In genomic region chr12:47391566-47391965, GRCh38 we compare ENCODE assay signal across 10 cellular contexts.
DNase-seq lines count a peak whose midpoint lies in the region; ATAC-seq and FAIRE-seq lines count a peak whose summit lies in the region.
"Had no signal": no experiment of that assay in that cellular context is flagged by ENCODE, and none has a peak within 500 bp of the region (broad histone marks: within the 10 kb centered on the region; RNA-seq: fewer than 3 reads in every experiment).

No MANE protein-coding gene starts in this region.

- peak; percentile 51 to 64 for ATAC-seq in activated T-cell treated with anti-CD3 and anti-CD28 coated beads, Interleukin-2, amount 50 U/mL, for 4 hours
- peak; percentile 83 for ATAC-seq in memory B cell (ENCODE audit: low read depth)
- ATAC-seq in stimulated activated memory B cell treated with anti-CD40 and anti-IgM and Interleukin-4, amounts not matched to agents 10 μg/mL and 1 μg/mL and 100 μg/mL, for 72 hours: peak; percentile 50

- H3K4me3 Mint-ChIP-seq in activated T-cell treated with anti-CD3 and anti-CD28 coated beads, Interleukin-2, amount 50 U/mL, for 4 hours: peak overlapping the region; percentile 34
- no peak overlapping the region for H3K4me3 Mint-ChIP-seq in memory B cell
- H3K4me3 Mint-ChIP-seq in stimulated activated memory B cell treated with anti-CD40 and anti-IgM and Interleukin-4, amounts not matched to agents 10 μg/mL and 1 μg/mL and 100 μg/mL, for 72 hours: peak overlapping the region; percentile 17
- H3K4me3 Mint-ChIP-seq: type B pancreatic cell had no signal

- H3K9me3 Mint-ChIP-seq in activated T-cell treated with anti-CD3 and anti-CD28 coated beads, Interleukin-2, amount 50 U/mL, for 4 hours: peaks cover 10% of the 10 kb centered on the region
- peaks cover 2% of the 10 kb centered on the region for H3K9me3 Mint-ChIP-seq in memory B cell
- peaks cover 11% of the 10 kb centered on the region for H3K9me3 Mint-ChIP-seq in stimulated activated memory B cell treated with anti-CD40 and anti-IgM and Interleukin-4, amounts not matched to agents 10 μg/mL and 1 μg/mL and 100 μg/mL, for 72 hours
- H3K9me3 Mint-ChIP-seq: type B pancreatic cell had no signal

- peak; percentile 16 to 78 (median 43) for DNase-seq in T-helper 1 cell
- DNase-seq in activated T-cell treated with anti-CD3 and anti-CD28 coated beads, Interleukin-2, amount 50 U/mL, for 4 hours: peak; percentile 60
- peak in 1 of 2 donors; percentile 14 for DNase-seq in memory B cell (ENCODE audit: low spot score in 2 of 2)
- no peak for DNase-seq in dermis blood vessel endothelial cell
- no peak for DNase-seq in urothelium cell line (ENCODE audit: low spot score)
- DNase-seq in medulla oblongata (ENCODE audit: extremely low spot score): no peak
- DNase-seq in NCI-H345 treated with DMSO at 0.1 percent for 48 hours (lab: John Stamatoyannopoulos, UW; ENCODE audit: unreplicated experiment): no peak
- DNase-seq: NCI-H82 had no signal

- peaks cover 85% of the 10 kb centered on the region for H3K4me1 Mint-ChIP-seq in activated T-cell treated with anti-CD3 and anti-CD28 coated beads, Interleukin-2, amount 50 U/mL, for 4 hours (ENCODE audit: low read depth)
- peaks cover 41% of the 10 kb centered on the region for H3K4me1 Mint-ChIP-seq in memory B cell
- peaks cover 79% of the 10 kb centered on the region for H3K4me1 Mint-ChIP-seq in stimulated activated memory B cell treated with anti-CD40 and anti-IgM and Interleukin-4, amounts not matched to agents 10 μg/mL and 1 μg/mL and 100 μg/mL, for 72 hours

- peak overlapping the region; percentile 93 for H3K27ac Mint-ChIP-seq in memory B cell
- peak overlapping the region; percentile 97 for H3K27ac Mint-ChIP-seq in stimulated activated memory B cell treated with anti-CD40 and anti-IgM and Interleukin-4, amounts not matched to agents 10 μg/mL and 1 μg/mL and 100 μg/mL, for 72 hours
- H3K27ac Mint-ChIP-seq: type B pancreatic cell had no signal

- no peaks in the 10 kb centered on the region for H3K27me3 Mint-ChIP-seq in activated T-cell treated with anti-CD3 and anti-CD28 coated beads, Interleukin-2, amount 50 U/mL, for 4 hours (ENCODE audit: low read depth)
- H3K27me3 Mint-ChIP-seq in memory B cell: no peaks in the 10 kb centered on the region
- no peaks in the 10 kb centered on the region for H3K27me3 Mint-ChIP-seq in stimulated activated memory B cell treated with anti-CD40 and anti-IgM and Interleukin-4, amounts not matched to agents 10 μg/mL and 1 μg/mL and 100 μg/mL, for 72 hours

- H3K36me3 Mint-ChIP-seq in activated T-cell treated with anti-CD3 and anti-CD28 coated beads, Interleukin-2, amount 50 U/mL, for 4 hours (ENCODE audit: insufficient read depth): peaks cover 4% of the 10 kb centered on the region
- peaks cover 5% of the 10 kb centered on the region for H3K36me3 Mint-ChIP-seq in memory B cell
- H3K36me3 Mint-ChIP-seq in stimulated activated memory B cell treated with anti-CD40 and anti-IgM and Interleukin-4, amounts not matched to agents 10 μg/mL and 1 μg/mL and 100 μg/mL, for 72 hours: peaks cover 19% of the 10 kb centered on the region
- H3K36me3 Mint-ChIP-seq: type B pancreatic cell had no signal

- no peak for FAIRE-seq in urothelium cell line (lab: Jason Lieb, UNC)

Comparison
In these comparisons a context has a peak if more than half of its experiments do, and no peak if none do; other contexts are left out.
1. DNase-seq: peak in T-helper 1 cell (5 of 5) and activated T-cell treated with anti-CD3 and anti-CD28 coated beads, Interleukin-2, amount 50 U/mL, for 4 hours (single experiment); none in dermis blood vessel endothelial cell (single experiment), urothelium cell line (single experiment), medulla oblongata (single experiment) and NCI-H345 treated with DMSO at 0.1 percent for 48 hours (single experiment).
2. Peak in every context shown above with its lines, with median percentiles within 50 percentile points of each other: ATAC-seq.